Comparison of ENCODE assay signal across 26 cellular contexts in genomic region chr4:1489639-1489995, GRCh38.
A peak's percentile ranks its signal among the peaks of the same experiment; 100 is the strongest.
DNase-seq lines count a peak whose midpoint lies in the region; ATAC-seq, FAIRE-seq and TF ChIP-seq lines count a peak whose summit lies in the region.
"Had no signal": no experiment of that assay in that cellular context is flagged by ENCODE, and none has a peak within 500 bp of the region (broad histone marks: within the 10 kb centered on the region; RNA-seq: fewer than 3 reads in every experiment).

No MANE protein-coding gene starts in this region.

- H3K4ac ChIP-seq in H1 (replicated peaks; ENCODE audit: insufficient read length, low read depth, low read length): no peak overlapping the region

- 75% methylated on average over 9 of the region's 9 CpGs for WGBS in right cardiac atrium
- WGBS in H1 (ENCODE audit: extremely low coverage in 1 of 2, insufficient coverage in 1 of 2, insufficient read length in 1 of 2, insufficient replicate concordance in 2 of 2, low coverage in 1 of 2, low lambda C conversion rate in 2 of 2, missing lambda C conversion rate in 1 of 2), 2 experiments: 94% methylated on average over 9 of the region's 9 CpGs; no CpG with 5 or more reads in 1 of the 2 experiments
- 70 to 83% methylated on average over 9 of the region's 9 CpGs for WGBS in sigmoid colon, 2 donors

- TF ChIP-seq RAD21 in H1 (IDR thresholded peaks at IDR 0.05 in 1 of 2, conservative IDR thresholded peaks at IDR 0.05 in 1 of 2; ENCODE audit: low read depth in 2 of 2, low read length in 2 of 2): no peak

- peaks cover 13% of the 10 kb centered on the region for H3K9me3 Mint-ChIP-seq in glutamatergic neuron (ENCODE audit: unreplicated experiment)

- H3K18ac ChIP-seq in H1 (ENCODE audit: extremely low read depth, low read length): no peak overlapping the region

- no peak overlapping the region for H2BK15ac ChIP-seq in H1 (ENCODE audit: low read length)

- H3K9ac ChIP-seq in H1 (replicated peaks in 1 of 4; ENCODE audit: extremely low read depth in 1 of 4, low read depth in 3 of 4, low read length in 3 of 4): no peak overlapping the region

- H3K14ac ChIP-seq in H1 (ENCODE audit: insufficient read length): no peak overlapping the region

- CTCF ChIA-PET in H1 (lab: Charles Lee; ENCODE audit: partially characterized antibody): interaction anchor here (1.2 to 2.6 kb wide), 4 partner anchors 24 to 171 kb away, joined by 3 to 9 read pairs (median 6); no protein-coding TSS in a partner anchor

- POLR2A ChIA-PET in H1 (lab: Charles Lee; ENCODE audit: partially characterized antibody): no interaction called here

- TF ChIP-seq POLR2A in H1 (IDR thresholded peaks at IDR 0.05; ENCODE audit: control extremely low read depth in 1 of 2, low read depth in 2 of 2, low read length in 2 of 2) (no peak), sigmoid colon (IDR thresholded peaks at IDR 0.05) (no peak)

- H3K27ac ChIP-seq in right cardiac atrium (ENCODE audit: low read length) (no peak overlapping the region), H1 (ENCODE audit: low read depth, low read length) (no peak overlapping the region), sigmoid colon (no peak overlapping the region)
- H3K27ac ChIP-seq: A549, C4-2B, SJSA1 had no signal

- no peak overlapping the region for H2AFZ ChIP-seq in H1 (ENCODE audit: low read length)

- H3K4me3 ChIP-seq in right cardiac atrium (ENCODE audit: low read length) (no peak overlapping the region), H7 (ENCODE audit: insufficient read depth, low read depth, low read length) (no peak overlapping the region), H1 (ENCODE audit: extremely low read depth in 1 of 4, insufficient read depth in 2 of 4, low read depth in 3 of 4, low read length in 4 of 4) (no peak overlapping the region), sigmoid colon (no peak overlapping the region)
- H3K4me3 ChIP-seq: A549, SJSA1 had no signal

- peak; percentile 63 for DNase-seq in cardiac septum (ENCODE audit: low spot score)
- no peak for DNase-seq in right cardiac atrium
- DNase-seq in H7: peak; percentile 57
- DNase-seq in H1 (ENCODE audit: low read depth in 1 of 2, low spot score in 2 of 2): no peak
- peak; percentile 42 for DNase-seq in sigmoid colon
- no peak for DNase-seq in NAMALWA (ENCODE audit: low spot score)
- DNase-seq in glutamatergic neuron: no peak
- DNase-seq: AML-193; Calu3; DND-41; Karpas-422; NCI-H1092 treated with DMSO at 0.1 percent for 48 hours; NCI-H146; NCI-H2029; NCI-H446 treated with DMSO at 0.1 percent for 48 hours; NCI-H526; NCI-H82; NK-92 treated with Interleukin-12 subunit alpha and Interleukin-12 subunit beta, amount 100 ng/mL, for 24 hours; PC-3; Right ventricle myocardium superior had no signal

- no peaks in the 10 kb centered on the region for H4K20me1 ChIP-seq in H1 (replicated peaks in 1 of 2; ENCODE audit: control insufficient read depth in 1 of 2, insufficient read depth in 2 of 2, low read length in 2 of 2)

- no peaks in the 10 kb centered on the region for H3K4me1 Mint-ChIP-seq in glutamatergic neuron (ENCODE audit: low read depth, unreplicated experiment)
- H3K4me1 Mint-ChIP-seq: CD8-positive, alpha-beta memory T cell had no signal

- no peaks in the 10 kb centered on the region for H3K79me2 ChIP-seq in H1 (ENCODE audit: control insufficient read depth in 1 of 2, insufficient read depth in 2 of 2, low read length in 2 of 2)

- H2BK12ac ChIP-seq in H1 (ENCODE audit: low read depth, low read length): no peak overlapping the region

- H3K56ac ChIP-seq in H1 (replicated peaks; ENCODE audit: insufficient read length, low read depth, low read length): no peak overlapping the region

- no peak overlapping the region for H3K23ac ChIP-seq in H1 (ENCODE audit: insufficient read length)

- no peaks in the 10 kb centered on the region for H3K23me2 ChIP-seq in H1 (ENCODE audit: low read depth, low read length)

- no peak overlapping the region for H2AK5ac ChIP-seq in H1 (ENCODE audit: low read depth, low read length)

- H3K36me3 ChIP-seq in H7 (replicated peaks; ENCODE audit: control insufficient read depth, insufficient read depth, low read length) (no peaks in the 10 kb centered on the region), H1 (ENCODE audit: control insufficient read depth in 2 of 4, insufficient read depth in 4 of 4, low read length in 3 of 4) (no peaks in the 10 kb centered on the region), sigmoid colon (no peaks in the 10 kb centered on the region)
- H3K36me3 ChIP-seq: SJSA1 had no signal

- TF ChIP-seq EP300 in H1 (IDR thresholded peaks at IDR 0.05; ENCODE audit: borderline replicate concordance in 1 of 2, low read depth in 2 of 2, low read length in 2 of 2): no peak
- TF ChIP-seq EP300 in sigmoid colon (IDR thresholded peaks at IDR 0.05): no peak

- no peak overlapping the region for H3K4me2 ChIP-seq in H1 (ENCODE audit: insufficient read depth in 1 of 2, low read depth in 2 of 2, low read length in 2 of 2)
- H3K4me2 ChIP-seq: A549 had no signal

- no peak for FAIRE-seq in H1 (lab: Jason Lieb, UNC)
- FAIRE-seq: A549, GM12892, HepG2 had no signal

- H3K27ac Mint-ChIP-seq in glutamatergic neuron (ENCODE audit: unreplicated experiment): no peak overlapping the region
- H3K27ac Mint-ChIP-seq: CD8-positive, alpha-beta memory T cell had no signal

- ATAC-seq in right cardiac atrium: no peak
- ATAC-seq: A549, HepG2, PC-3 had no signal

- intact Hi-C loops in cardiac septum (cut with DNase I) (no loop called here), right cardiac atrium (cut with DNase I) (no loop called here), sigmoid colon (cut with DNase I) (no loop called here)

- H3K79me1 ChIP-seq in H1 (ENCODE audit: low read depth, low read length): no peaks in the 10 kb centered on the region

- no peak overlapping the region for H4K91ac ChIP-seq in H1 (replicated peaks; ENCODE audit: insufficient read length, low read length)

- no peak overlapping the region; the same call in 1 of the 2 replicates for H2BK5ac ChIP-seq in H1 (ENCODE audit: low read depth, low read length)

- H3K4me3 Mint-ChIP-seq in glutamatergic neuron (ENCODE audit: unreplicated experiment): no peak overlapping the region
- H3K4me3 Mint-ChIP-seq: CD8-positive, alpha-beta memory T cell had no signal

- no peaks in the 10 kb centered on the region for H3K4me1 ChIP-seq in right cardiac atrium (ENCODE audit: control insufficient read depth, insufficient read depth, low read length)
- no peaks in the 10 kb centered on the region for H3K4me1 ChIP-seq in H1 (replicated peaks in 1 of 4; ENCODE audit: control insufficient read depth in 3 of 4, insufficient read depth in 4 of 4, low read length in 3 of 4)
- H3K4me1 ChIP-seq in sigmoid colon: no peaks in the 10 kb centered on the region
- H3K4me1 ChIP-seq: A549, SJSA1 had no signal

- H3K27me3 Mint-ChIP-seq in glutamatergic neuron (ENCODE audit: unreplicated experiment): peaks cover 10% of the 10 kb centered on the region

- no peak overlapping the region for H2BK20ac ChIP-seq in H1 (ENCODE audit: low read length)

- H2BK120ac ChIP-seq in H1 (replicated peaks; ENCODE audit: low read depth, low read length): no peak overlapping the region

- H3K27me3 ChIP-seq in right cardiac atrium (ENCODE audit: control insufficient read depth, insufficient read depth) (no peaks in the 10 kb centered on the region), H7 (ENCODE audit: control insufficient read depth, insufficient read depth, low read length) (no peaks in the 10 kb centered on the region), H1 (replicated peaks in 1 of 4; ENCODE audit: control insufficient read depth in 3 of 4, extremely low read depth in 1 of 4, insufficient read depth in 3 of 4, low read length in 3 of 4) (peaks cover 0 to 2% (median 0%) of the 10 kb centered on the region in 4 experiments; a peak in 1 of 7 replicates), sigmoid colon (peaks cover 8 to 77% (median 35%) of the 10 kb centered on the region in 3 donors)
- H3K27me3 ChIP-seq: SJSA1 had no signal

- TF ChIP-seq CTCF in H1 (IDR thresholded peaks at IDR 0.05; ENCODE audit: control extremely low read depth in 1 of 3, insufficient read depth in 1 of 3, low read depth in 1 of 3, low read length in 3 of 3) (no peak), sigmoid colon (IDR thresholded peaks at IDR 0.05) (no peak), glutamatergic neuron (IDR thresholded peaks at IDR 0.05; ENCODE audit: partially characterized antibody, unreplicated experiment) (no peak)

- peaks cover 14% of the 10 kb centered on the region for H3K36me3 Mint-ChIP-seq in glutamatergic neuron (ENCODE audit: unreplicated experiment)

- H3K9me3 ChIP-seq in right cardiac atrium (ENCODE audit: control insufficient read depth, low read length) (no peaks in the 10 kb centered on the region), H1 (ENCODE audit: insufficient read depth in 2 of 2, low read depth in 1 of 2, low read length in 1 of 2) (peaks cover 8 to 19% of the 10 kb centered on the region in 2 experiments; a peak in 3 of 4 replicates), sigmoid colon (peaks cover 4 to 12% (median 8%) of the 10 kb centered on the region in 4 donors)
- H3K9me3 ChIP-seq: SJSA1 had no signal

- H4K5ac ChIP-seq in H1 (ENCODE audit: insufficient read length, low read depth, low read length): no peak overlapping the region

- peak overlapping the region; percentile 46; the same call in 1 of the 2 replicates for H4K8ac ChIP-seq in H1 (ENCODE audit: extremely low read depth, insufficient read depth, low read length)

TF ChIP-seq in H1, 55 proteins besides CTCF, POLR2A, EP300 and RAD21:
- no peak for TF ChIP-seq CBX8 (IDR thresholded peaks at IDR 0.05; ENCODE audit: borderline replicate concordance, low read depth, low read length)

Comparison
In these comparisons a context has a peak if more than half of its experiments do, and no peak if none do; other contexts are left out.
1. DNase-seq: peak in cardiac septum (single experiment), H7 (single experiment) and sigmoid colon (single experiment); none in right cardiac atrium (0 of 3), H1 (0 of 2), NAMALWA (single experiment) and glutamatergic neuron (single experiment).